Comparison of ENCODE assay signal across 14 cellular contexts in genomic region chr10:5043716-5044115, GRCh38. TPM values are rescaled to one million over a fixed set of nuclear protein-coding genes. Genes with fewer than 3 reads are reported as not detected.
DNase-seq lines count a peak whose midpoint lies in the region; ATAC-seq and TF ChIP-seq lines count a peak whose summit lies in the region.
"Had no signal": no experiment of that assay in that cellular context is flagged by ENCODE, and none has a peak within 500 bp of the region (broad histone marks: within the 10 kb centered on the region; RNA-seq: fewer than 3 reads in every experiment).

No MANE protein-coding gene starts in this region.

- H3K27me3 Mint-ChIP-seq in activated naive CD8-positive, alpha-beta T cell treated with anti-CD3 and anti-CD28 coated beads for 36 hours = no peaks in the 10 kb centered on the region
- no peaks in the 10 kb centered on the region for H3K27me3 Mint-ChIP-seq in activated CD8-positive, alpha-beta T cell treated with anti-CD3 and anti-CD28 coated beads for 36 hours

- H3K27me3 ChIP-seq in A673 (replicated peaks; ENCODE audit: insufficient read depth, low read depth, low read length, poor library complexity) = no peaks in the 10 kb centered on the region
- H3K27me3 ChIP-seq: uterus had no signal

- BruUV-seq in A673 (replicated peaks; lab: Mats Ljungman, UMichigan) = no TSS peak

- no peaks in the 10 kb centered on the region for H3K36me3 ChIP-seq in A673 (ENCODE audit: insufficient read depth, low read length, poor library complexity, severe bottlenecking)
- H3K36me3 ChIP-seq: uterus had no signal

- H3K4me1 ChIP-seq in A673 (ENCODE audit: insufficient read depth, low read length, poor library complexity, severe bottlenecking) = peaks cover 54% of the 10 kb centered on the region
- H3K4me1 ChIP-seq: uterus had no signal

- H3K27ac ChIP-seq in A673 (ENCODE audit: low read depth, low read length, poor library complexity, severe bottlenecking) = peak overlapping the region; percentile 98
- H3K27ac ChIP-seq: uterus had no signal

- peak; percentile 48 for DNase-seq in A673 (ENCODE audit: low spot score)
- peak; percentile 94 for DNase-seq in NCI-H1436 (lab: John Stamatoyannopoulos, UW)
- DNase-seq in NCI-H774 (lab: John Stamatoyannopoulos, UW) = peak; percentile 85
- peak; percentile 94 for DNase-seq in left lobe of liver (ENCODE audit: low spot score)
- DNase-seq in activated naive CD8-positive, alpha-beta T cell treated with anti-CD3 and anti-CD28 coated beads for 36 hours = no peak
- no peak for DNase-seq in activated CD8-positive, alpha-beta T cell treated with anti-CD3 and anti-CD28 coated beads for 36 hours
- no peak for DNase-seq in T-helper 1 cell
- DNase-seq: activated B cell treated with CpG ODN at 0.5 μM for 24 hours, AML-193, left cardiac atrium, MM.1S, nephron progenitor cell, uterus had no signal

- POLR2A ChIA-PET in A673 (lab: Charles Lee; ENCODE audit: low non-redundant PET) = no interaction called here
- POLR2A ChIA-PET in activated CD8-positive, alpha-beta T cell treated with anti-CD3 and anti-CD28 coated beads for 36 hours (lab: Charles Lee) = no interaction called here

- CTCF ChIA-PET in A673 (lab: Charles Lee) = no interaction called here
- CTCF ChIA-PET in activated CD8-positive, alpha-beta T cell treated with anti-CD3 and anti-CD28 coated beads for 36 hours (lab: Charles Lee) = no interaction called here

- no peaks in the 10 kb centered on the region for H3K4me1 Mint-ChIP-seq in activated naive CD8-positive, alpha-beta T cell treated with anti-CD3 and anti-CD28 coated beads for 36 hours
- no peaks in the 10 kb centered on the region for H3K4me1 Mint-ChIP-seq in activated CD8-positive, alpha-beta T cell treated with anti-CD3 and anti-CD28 coated beads for 36 hours (ENCODE audit: low read depth)
- H3K4me1 Mint-ChIP-seq: activated B cell treated with CpG ODN at 0.5 μM for 24 hours had no signal

- no peak overlapping the region for H3K27ac Mint-ChIP-seq in activated naive CD8-positive, alpha-beta T cell treated with anti-CD3 and anti-CD28 coated beads for 36 hours
- no peak overlapping the region for H3K27ac Mint-ChIP-seq in activated CD8-positive, alpha-beta T cell treated with anti-CD3 and anti-CD28 coated beads for 36 hours
- H3K27ac Mint-ChIP-seq: activated B cell treated with CpG ODN at 0.5 μM for 24 hours, nephron progenitor cell had no signal

- H3K36me3 Mint-ChIP-seq in activated naive CD8-positive, alpha-beta T cell treated with anti-CD3 and anti-CD28 coated beads for 36 hours = no peaks in the 10 kb centered on the region
- H3K36me3 Mint-ChIP-seq in activated CD8-positive, alpha-beta T cell treated with anti-CD3 and anti-CD28 coated beads for 36 hours (ENCODE audit: low read depth) = no peaks in the 10 kb centered on the region

- H3K4me3 Mint-ChIP-seq in activated naive CD8-positive, alpha-beta T cell treated with anti-CD3 and anti-CD28 coated beads for 36 hours = no peak overlapping the region
- H3K4me3 Mint-ChIP-seq in activated CD8-positive, alpha-beta T cell treated with anti-CD3 and anti-CD28 coated beads for 36 hours = no peak overlapping the region
- H3K4me3 Mint-ChIP-seq: activated B cell treated with CpG ODN at 0.5 μM for 24 hours, nephron progenitor cell had no signal

- no peaks in the 10 kb centered on the region for H3K9me3 ChIP-seq in A673 (ENCODE audit: low read depth, low read length, poor library complexity, severe bottlenecking)
- H3K9me3 ChIP-seq: uterus had no signal

- no peak for TF ChIP-seq CTCF in A673 (conservative IDR thresholded peaks at IDR 0.05; ENCODE audit: low read depth, low read length)
- no peak for TF ChIP-seq CTCF in activated CD8-positive, alpha-beta T cell treated with anti-CD3 and anti-CD28 coated beads for 36 hours (IDR thresholded peaks at IDR 0.05)

- no peaks in the 10 kb centered on the region for H3K9me3 Mint-ChIP-seq in activated naive CD8-positive, alpha-beta T cell treated with anti-CD3 and anti-CD28 coated beads for 36 hours
- H3K9me3 Mint-ChIP-seq in activated CD8-positive, alpha-beta T cell treated with anti-CD3 and anti-CD28 coated beads for 36 hours = no peaks in the 10 kb centered on the region
- H3K9me3 Mint-ChIP-seq: activated B cell treated with CpG ODN at 0.5 μM for 24 hours had no signal

- peak; percentile 72 for ATAC-seq in left lobe of liver
- ATAC-seq in HG03159 (IDR thresholded peaks at IDR 0.05; ENCODE audit: unreplicated experiment) = no peak
- no peak for ATAC-seq in activated CD8-positive, alpha-beta T cell treated with anti-CD3 and anti-CD28 coated beads for 36 hours

- intact Hi-C loops in A673 (cut with micrococcal nuclease; ENCODE audit: unreplicated experiment) = loop anchor here (5.0 to 10.0 kb wide), 3 partner anchors 191 to 561 kb away; no protein-coding TSS in a partner anchor
- intact Hi-C loops in activated CD8-positive, alpha-beta T cell treated with anti-CD3 and anti-CD28 coated beads for 36 hours (cut with micrococcal nuclease) = no loop called here

- H3K4me3 ChIP-seq in A673 (ENCODE audit: low read depth, low read length, poor library complexity, severe bottlenecking) = no peak overlapping the region
- H3K4me3 ChIP-seq: uterus had no signal

RNA-seq across cellular contexts. Expression of gene AKR1C2, which starts 40.1 kb away (rescaled TPM):
- 16.2 and 23.5 TPM in 2 replicates for total RNA-seq in A673 (2021)
- 1,010 TPM for total RNA-seq in left lobe of liver
- not detected for total RNA-seq in activated naive CD8-positive, alpha-beta T cell treated with anti-CD3 and anti-CD28 coated beads for 36 hours
- total RNA-seq in activated CD8-positive, alpha-beta T cell treated with anti-CD3 and anti-CD28 coated beads for 36 hours = not detected
- total RNA-seq: activated B cell treated with CpG ODN at 0.5 μM for 24 hours had no signal

RNA-seq across cellular contexts. Expression of gene AKR1C3, which starts 50.5 kb away (rescaled TPM):
- total RNA-seq in A673 (2021) (618 and 627 TPM in 2 replicates), left lobe of liver (327 TPM)
- under 1 TPM; 0.50 to 0.87 TPM for total RNA-seq in activated naive CD8-positive, alpha-beta T cell treated with anti-CD3 and anti-CD28 coated beads for 36 hours
- total RNA-seq in activated CD8-positive, alpha-beta T cell treated with anti-CD3 and anti-CD28 coated beads for 36 hours = under 1 TPM in 1 of 2 experiments, not detected in 1; 0.29 TPM
- total RNA-seq: activated B cell treated with CpG ODN at 0.5 μM for 24 hours had no signal

Comparison
In these comparisons a context has a peak if more than half of its experiments do, and no peak if none do; other contexts are left out.
1. DNase-seq: peak in A673 (single experiment), NCI-H1436 (single experiment), NCI-H774 (single experiment) and left lobe of liver (single experiment); none in activated naive CD8-positive, alpha-beta T cell treated with anti-CD3 and anti-CD28 coated beads for 36 hours (single experiment), activated CD8-positive, alpha-beta T cell treated with anti-CD3 and anti-CD28 coated beads for 36 hours (single experiment) and T-helper 1 cell (0 of 5).
2. RNA of gene AKR1C2, which starts 40.1 kb away (total RNA-seq): 1,010 TPM in left lobe of liver (single experiment); 16.2 to 23.5 TPM in A673, not detected in activated CD8-positive, alpha-beta T cell treated with anti-CD3 and anti-CD28 coated beads for 36 hours and not detected in activated naive CD8-positive, alpha-beta T cell treated with anti-CD3 and anti-CD28 coated beads for 36 hours; every median in the first group is over 10 times any median in the second.
3. RNA of gene AKR1C3, which starts 50.5 kb away (total RNA-seq): 618 to 627 TPM in A673 and 327 TPM in left lobe of liver (single experiment); 0.50 to 0.87 TPM in activated naive CD8-positive, alpha-beta T cell treated with anti-CD3 and anti-CD28 coated beads for 36 hours and 0.29 TPM in activated CD8-positive, alpha-beta T cell treated with anti-CD3 and anti-CD28 coated beads for 36 hours; every median in the first group is over 100 times any median in the second.